In genomic region chr1:182003025-182003725, GRCh38 we compare ENCODE assay signal across 3 cellular contexts.
TF ChIP-seq lines count a peak whose summit lies in the region.

No MANE protein-coding gene starts in this region.

TF ChIP-seq in SK-N-SH, 30 proteins besides CTCF, POLR2A, EP300 and RAD21:
- TF ChIP-seq GATA2 (CRISPR knock-in tag; IDR thresholded peaks at IDR 0.05): peak; percentile 30; the same call in 1 of the 2 replicates
- no peak for TF ChIP-seq NFIC (IDR thresholded peaks at IDR 0.05; ENCODE audit: borderline replicate concordance)

TF ChIP-seq in SK-N-SH treated with all-trans-retinoic acid at 6 μM for 48 hours, 23 proteins besides CTCF, POLR2A, EP300 and RAD21 (continued from another document):
- TF ChIP-seq PATZ1 (CRISPR knock-in tag; IDR thresholded peaks at IDR 0.05; ENCODE audit: borderline replicate concordance) (no peak), TSHZ2 (CRISPR knock-in tag; IDR thresholded peaks at IDR 0.05) (no peak), ZNF565 (CRISPR knock-in tag; conservative IDR thresholded peaks at IDR 0.05; ENCODE audit: low read depth) (no peak), TOX (CRISPR knock-in tag; IDR thresholded peaks at IDR 0.05; ENCODE audit: borderline replicate concordance) (no peak), CSDC2 (CRISPR knock-in tag; IDR thresholded peaks at IDR 0.05) (no peak)

TF ChIP-seq in H1, 55 proteins besides CTCF, POLR2A, EP300 and RAD21:
- TF ChIP-seq RXRA (IDR thresholded peaks at IDR 0.05; ENCODE audit: insufficient read depth, low read depth, low read length) (no peak), ATF3 (IDR thresholded peaks at IDR 0.05; ENCODE audit: insufficient read depth, low read depth, low read length) (no peak), PHF8 (conservative IDR thresholded peaks at IDR 0.05; ENCODE audit: low read depth, low read length) (no peak), KDM5A (IDR thresholded peaks at IDR 0.05; ENCODE audit: low read length) (no peak), GABPA (IDR thresholded peaks at IDR 0.05; ENCODE audit: borderline replicate concordance, insufficient read depth, low read length) (no peak), EZH2 (IDR thresholded peaks at IDR 0.05; ENCODE audit: low read depth, low read length, severe bottlenecking) (no peak), JUN (IDR thresholded peaks at IDR 0.05; ENCODE audit: low read depth, low read length) (no peak), CHD7 (IDR thresholded peaks at IDR 0.05; ENCODE audit: insufficient replicate concordance, low read length) (no peak), CBX8 (IDR thresholded peaks at IDR 0.05; ENCODE audit: borderline replicate concordance, low read depth, low read length) (no peak), CTBP2 (IDR thresholded peaks at IDR 0.05; ENCODE audit: borderline replicate concordance, insufficient read depth, insufficient read length, low read length) (no peak), SIRT6 (IDR thresholded peaks at IDR 0.05; ENCODE audit: low read length) (no peak), SP4 (IDR thresholded peaks at IDR 0.05; ENCODE audit: low read length) (no peak), POU5F1 (IDR thresholded peaks at IDR 0.05; ENCODE audit: low read depth, low read length) (no peak)
